ENCODE assay signal across 1 cellular context in genomic region chr7:27129729-27130539, GRCh38.
TF ChIP-seq lines count a peak whose summit lies in the region.

No MANE protein-coding gene starts in this region.

TF ChIP-seq in HepG2, 621 proteins besides CTCF, POLR2A, EP300 and RAD21 (continued from another document):
- TF ChIP-seq, protein P1, sequence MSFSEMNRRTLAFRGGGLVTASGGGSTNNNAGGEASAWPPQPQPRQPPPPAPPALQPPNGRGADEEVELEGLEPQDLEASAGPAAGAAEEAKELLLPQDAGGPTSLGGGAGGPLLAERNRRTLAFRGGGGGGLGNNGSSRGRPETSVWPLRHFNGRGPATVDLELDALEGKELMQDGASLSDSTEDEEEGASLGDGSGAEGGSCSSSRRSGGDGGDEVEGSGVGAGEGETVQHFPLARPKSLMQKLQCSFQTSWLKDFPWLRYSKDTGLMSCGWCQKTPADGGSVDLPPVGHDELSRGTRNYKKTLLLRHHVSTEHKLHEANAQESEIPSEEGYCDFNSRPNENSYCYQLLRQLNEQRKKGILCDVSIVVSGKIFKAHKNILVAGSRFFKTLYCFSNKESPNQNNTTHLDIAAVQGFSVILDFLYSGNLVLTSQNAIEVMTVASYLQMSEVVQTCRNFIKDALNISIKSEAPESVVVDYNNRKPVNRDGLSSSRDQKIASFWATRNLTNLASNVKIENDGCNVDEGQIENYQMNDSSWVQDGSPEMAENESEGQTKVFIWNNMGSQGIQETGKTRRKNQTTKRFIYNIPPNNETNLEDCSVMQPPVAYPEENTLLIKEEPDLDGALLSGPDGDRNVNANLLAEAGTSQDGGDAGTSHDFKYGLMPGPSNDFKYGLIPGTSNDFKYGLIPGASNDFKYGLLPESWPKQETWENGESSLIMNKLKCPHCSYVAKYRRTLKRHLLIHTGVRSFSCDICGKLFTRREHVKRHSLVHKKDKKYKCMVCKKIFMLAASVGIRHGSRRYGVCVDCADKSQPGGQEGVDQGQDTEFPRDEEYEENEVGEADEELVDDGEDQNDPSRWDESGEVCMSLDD (CRISPR knock-in tag; IDR thresholded peaks at IDR 0.05; ENCODE audit: borderline replicate concordance): 0 out of 2 replicates have a peak, but pooled peaks have one; percentile 55
- TF ChIP-seq CENPT (CRISPR knock-in tag; IDR thresholded peaks at IDR 0.05; ENCODE audit: low read depth): no peak
- TF ChIP-seq TMF1 (CRISPR knock-in tag; IDR thresholded peaks at IDR 0.05; ENCODE audit: low read depth): peak; percentile 22; the same call in 1 of the 2 replicates
- TF ChIP-seq JUN (CRISPR knock-in tag; IDR thresholded peaks at IDR 0.05): no peak
- TF ChIP-seq, protein P2, sequence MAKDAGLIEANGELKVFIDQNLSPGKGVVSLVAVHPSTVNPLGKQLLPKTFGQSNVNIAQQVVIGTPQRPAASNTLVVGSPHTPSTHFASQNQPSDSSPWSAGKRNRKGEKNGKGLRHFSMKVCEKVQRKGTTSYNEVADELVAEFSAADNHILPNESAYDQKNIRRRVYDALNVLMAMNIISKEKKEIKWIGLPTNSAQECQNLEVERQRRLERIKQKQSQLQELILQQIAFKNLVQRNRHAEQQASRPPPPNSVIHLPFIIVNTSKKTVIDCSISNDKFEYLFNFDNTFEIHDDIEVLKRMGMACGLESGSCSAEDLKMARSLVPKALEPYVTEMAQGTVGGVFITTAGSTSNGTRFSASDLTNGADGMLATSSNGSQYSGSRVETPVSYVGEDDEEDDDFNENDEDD (CRISPR knock-in tag; IDR thresholded peaks at IDR 0.05; ENCODE audit: borderline replicate concordance): peak; percentile 54; the same call in 1 of the 2 replicates
- 0 out of 2 replicates have a peak, but pooled peaks have one; percentile 1 for TF ChIP-seq ZNF558 (CRISPR knock-in tag; IDR thresholded peaks at IDR 0.05; ENCODE audit: borderline replicate concordance)
- TF ChIP-seq XRCC5 (optimal IDR thresholded peaks at IDR 0.05; ENCODE audit: low read length): peak; percentile 62
- peak; percentile 49; the same call in 1 of the 2 replicates for TF ChIP-seq MYC (CRISPR knock-in tag; IDR thresholded peaks at IDR 0.05; ENCODE audit: borderline replicate concordance)
- 0 out of 2 replicates have a peak, but pooled peaks have one; percentile 53 for TF ChIP-seq MAZ (IDR thresholded peaks at IDR 0.05; ENCODE audit: borderline replicate concordance, low read depth, low read length)
- no peak; the same call in none of the 2 replicates for TF ChIP-seq MAZ (CRISPR knock-in tag; IDR thresholded peaks at IDR 0.05; ENCODE audit: low read depth)
- 0 out of 2 replicates have a peak, but pooled peaks have one; percentile 1 for TF ChIP-seq ZSCAN25 (CRISPR knock-in tag; IDR thresholded peaks at IDR 0.05)
- TF ChIP-seq RFX1 (IDR thresholded peaks at IDR 0.05): no peak
- TF ChIP-seq ZNF431 (CRISPR knock-in tag; IDR thresholded peaks at IDR 0.05; ENCODE audit: borderline replicate concordance, low read depth): no peak
- TF ChIP-seq HNRNPL (IDR thresholded peaks at IDR 0.05; ENCODE audit: low read depth, low read length): peak; percentile 80
- peak; percentile 40 for TF ChIP-seq STAG1 (CRISPR knock-in tag; IDR thresholded peaks at IDR 0.05)
- TF ChIP-seq, protein P3, sequence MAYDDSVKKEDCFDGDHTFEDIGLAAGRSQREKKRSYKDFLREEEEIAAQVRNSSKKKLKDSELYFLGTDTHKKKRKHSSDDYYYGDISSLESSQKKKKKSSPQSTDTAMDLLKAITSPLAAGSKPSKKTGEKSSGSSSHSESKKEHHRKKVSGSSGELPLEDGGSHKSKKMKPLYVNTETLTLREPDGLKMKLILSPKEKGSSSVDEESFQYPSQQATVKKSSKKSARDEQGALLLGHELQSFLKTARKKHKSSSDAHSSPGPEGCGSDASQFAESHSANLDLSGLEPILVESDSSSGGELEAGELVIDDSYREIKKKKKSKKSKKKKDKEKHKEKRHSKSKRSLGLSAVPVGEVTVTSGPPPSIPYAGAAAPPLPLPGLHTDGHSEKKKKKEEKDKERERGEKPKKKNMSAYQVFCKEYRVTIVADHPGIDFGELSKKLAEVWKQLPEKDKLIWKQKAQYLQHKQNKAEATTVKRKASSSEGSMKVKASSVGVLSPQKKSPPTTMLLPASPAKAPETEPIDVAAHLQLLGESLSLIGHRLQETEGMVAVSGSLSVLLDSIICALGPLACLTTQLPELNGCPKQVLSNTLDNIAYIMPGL (CRISPR knock-in tag; IDR thresholded peaks at IDR 0.05; ENCODE audit: borderline replicate concordance in 1 of 2, low read depth in 1 of 2): peak in 1 of 2 experiments; percentile 73; a peak in 1 of 4 replicates
- TF ChIP-seq SKIL (CRISPR knock-in tag; IDR thresholded peaks at IDR 0.05; ENCODE audit: borderline replicate concordance): no peak
- no peak for TF ChIP-seq CENPBD1 (CRISPR knock-in tag; IDR thresholded peaks at IDR 0.05; ENCODE audit: borderline replicate concordance, low read depth)
- no peak for TF ChIP-seq MTA1 (CRISPR knock-in tag; IDR thresholded peaks at IDR 0.05; ENCODE audit: borderline replicate concordance)
- 0 out of 2 replicates have a peak, but pooled peaks have one; percentile 20 for TF ChIP-seq THAP7 (CRISPR knock-in tag; IDR thresholded peaks at IDR 0.05)
- TF ChIP-seq SALL2 (CRISPR knock-in tag; IDR thresholded peaks at IDR 0.05): peak; percentile 16; the same call in 1 of the 2 replicates
- TF ChIP-seq CC2D1A (CRISPR knock-in tag; IDR thresholded peaks at IDR 0.05): no peak
- 0 out of 2 replicates have a peak, but pooled peaks have one; percentile 15 for TF ChIP-seq SALL1 (CRISPR knock-in tag; IDR thresholded peaks at IDR 0.05)
- no peak for TF ChIP-seq TCF12 (IDR thresholded peaks at IDR 0.05)
- TF ChIP-seq TCF12 (CRISPR knock-in tag; IDR thresholded peaks at IDR 0.05): no peak
- TF ChIP-seq KDM2A (CRISPR knock-in tag; IDR thresholded peaks at IDR 0.05; ENCODE audit: borderline replicate concordance, low read depth): peak; percentile 77
- TF ChIP-seq, protein P4, sequence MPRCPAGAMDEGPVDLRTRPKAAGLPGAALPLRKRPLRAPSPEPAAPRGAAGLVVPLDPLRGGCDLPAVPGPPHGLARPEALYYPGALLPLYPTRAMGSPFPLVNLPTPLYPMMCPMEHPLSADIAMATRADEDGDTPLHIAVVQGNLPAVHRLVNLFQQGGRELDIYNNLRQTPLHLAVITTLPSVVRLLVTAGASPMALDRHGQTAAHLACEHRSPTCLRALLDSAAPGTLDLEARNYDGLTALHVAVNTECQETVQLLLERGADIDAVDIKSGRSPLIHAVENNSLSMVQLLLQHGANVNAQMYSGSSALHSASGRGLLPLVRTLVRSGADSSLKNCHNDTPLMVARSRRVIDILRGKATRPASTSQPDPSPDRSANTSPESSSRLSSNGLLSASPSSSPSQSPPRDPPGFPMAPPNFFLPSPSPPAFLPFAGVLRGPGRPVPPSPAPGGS (CRISPR knock-in tag; IDR thresholded peaks at IDR 0.05): no peak
- TF ChIP-seq MAF1 (CRISPR knock-in tag; IDR thresholded peaks at IDR 0.05; ENCODE audit: borderline replicate concordance): 0 out of 2 replicates have a peak, but pooled peaks have one; percentile 32
- TF ChIP-seq HDAC1 (CRISPR knock-in tag; IDR thresholded peaks at IDR 0.05): peak; percentile 29; the same call in 1 of the 2 replicates
- no peak for TF ChIP-seq ARNT2 (CRISPR knock-in tag; IDR thresholded peaks at IDR 0.05; ENCODE audit: low read depth)
- peak; percentile 35 for TF ChIP-seq AGO2 (optimal IDR thresholded peaks at IDR 0.05; ENCODE audit: low read depth, low read length)
- 0 out of 2 replicates have a peak, but pooled peaks have one; percentile 6 for TF ChIP-seq NR2F2 (IDR thresholded peaks at IDR 0.05; ENCODE audit: borderline replicate concordance, low read depth)
- TF ChIP-seq ZNF589 (CRISPR knock-in tag; conservative IDR thresholded peaks at IDR 0.05): no peak
- TF ChIP-seq KDM4B (CRISPR knock-in tag; IDR thresholded peaks at IDR 0.05): no peak
- TF ChIP-seq HNRNPK (IDR thresholded peaks at IDR 0.05; ENCODE audit: low read depth, low read length, poor library complexity, severe bottlenecking): peak; percentile 81
- 0 out of 2 replicates have a peak, but pooled peaks have one; percentile 4 for TF ChIP-seq RXRB (CRISPR knock-in tag; IDR thresholded peaks at IDR 0.05; ENCODE audit: borderline replicate concordance)
- TF ChIP-seq PHB2 (IDR thresholded peaks at IDR 0.05; ENCODE audit: partially characterized antibody): no peak
- TF ChIP-seq ETS1 (CRISPR knock-in tag; IDR thresholded peaks at IDR 0.05): no peak
- TF ChIP-seq SPEN (CRISPR knock-in tag; IDR thresholded peaks at IDR 0.05; ENCODE audit: low read depth): no peak
- TF ChIP-seq PHF8 (CRISPR knock-in tag; IDR thresholded peaks at IDR 0.05): peak; percentile 54
- peak; percentile 62 for TF ChIP-seq ZFX (CRISPR knock-in tag; IDR thresholded peaks at IDR 0.05; ENCODE audit: low read depth)
- TF ChIP-seq ZNF652 (CRISPR knock-in tag; IDR thresholded peaks at IDR 0.05; ENCODE audit: borderline replicate concordance, low read depth): no peak
- no peak for TF ChIP-seq SETDB1 (CRISPR knock-in tag; IDR thresholded peaks at IDR 0.05; ENCODE audit: borderline replicate concordance)
- peak; percentile 59 for TF ChIP-seq YY1 (IDR thresholded peaks at IDR 0.05; ENCODE audit: insufficient read depth, insufficient replicate concordance, low read depth, low read length)
- peak; percentile 44; the same call in 1 of the 2 replicates for TF ChIP-seq ZNF562 (CRISPR knock-in tag; IDR thresholded peaks at IDR 0.05; ENCODE audit: borderline replicate concordance)
- peak; percentile 78 for TF ChIP-seq AGO1 (IDR thresholded peaks at IDR 0.05; ENCODE audit: low read depth, low read length, poor library complexity, severe bottlenecking)
- no peak; the same call in 1 of the 2 replicates for TF ChIP-seq GABPB1 (CRISPR knock-in tag; IDR thresholded peaks at IDR 0.05)
- TF ChIP-seq, protein P5, sequence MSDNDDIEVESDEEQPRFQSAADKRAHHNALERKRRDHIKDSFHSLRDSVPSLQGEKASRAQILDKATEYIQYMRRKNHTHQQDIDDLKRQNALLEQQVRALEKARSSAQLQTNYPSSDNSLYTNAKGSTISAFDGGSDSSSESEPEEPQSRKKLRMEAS (IDR thresholded peaks at IDR 0.05): peak; percentile 62
- TF ChIP-seq YEATS4 (CRISPR knock-in tag; IDR thresholded peaks at IDR 0.05; ENCODE audit: borderline replicate concordance): peak; percentile 50; the same call in 1 of the 2 replicates
